In the genomic region with DNA sequence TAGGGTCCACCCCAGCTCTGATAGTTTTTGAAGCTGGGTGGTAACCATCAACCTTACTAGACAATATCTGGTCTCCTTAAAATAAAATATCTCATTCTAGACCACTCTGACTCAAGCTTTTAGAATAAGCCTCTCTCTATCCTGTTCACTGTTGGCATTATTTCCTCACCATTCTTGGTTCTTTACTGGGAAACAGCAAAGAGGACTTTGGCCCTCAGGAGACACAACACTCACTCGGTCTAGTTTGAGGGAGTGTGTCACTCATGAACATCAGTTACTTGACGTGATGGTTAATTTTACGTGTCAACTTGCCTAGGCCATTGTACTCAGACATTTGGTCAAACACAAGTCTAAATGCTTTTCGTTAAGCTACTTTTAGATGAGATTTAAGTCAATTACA, we compare ENCODE assay signal across 26 cellular contexts.
DNase-seq lines count a peak whose midpoint lies in the region; ATAC-seq, FAIRE-seq and TF ChIP-seq lines count a peak whose summit lies in the region.
"Had no signal": no experiment of that assay in that cellular context is flagged by ENCODE, and none has a peak within 500 bp of the region (broad histone marks: within the 10 kb centered on the region; RNA-seq: fewer than 3 reads in every experiment).

No MANE protein-coding gene starts in this region.

- H3K79me2 ChIP-seq in KMS-11 (ENCODE audit: insufficient read depth, low read depth) (no peaks in the 10 kb centered on the region), K562 (ENCODE audit: control insufficient read depth, insufficient read depth, low read length) (no peaks in the 10 kb centered on the region)

- H3K4me3 Mint-ChIP-seq in CD4-positive, CD25-positive, alpha-beta regulatory T cell, result peak overlapping the region in 3 of 4 donors; percentile 8 to 76 (median 65)
- H3K4me3 Mint-ChIP-seq in nephron (no peak overlapping the region), Caco-2 (ENCODE audit: unreplicated experiment) (no peak overlapping the region)
- H3K4me3 Mint-ChIP-seq in activated CD4-positive, alpha-beta memory T cell treated with anti-CD3 and anti-CD28 coated beads, Interleukin-2, amount 10 ng/mL, durations not matched to agents 7 days and 5 days, result no peak overlapping the region
- H3K4me3 Mint-ChIP-seq: CD4-positive, alpha-beta T cell; IgD-negative memory B cell had no signal

- ATAC-seq in CD4-positive, CD25-positive, alpha-beta regulatory T cell (ENCODE audit: low read depth in 2 of 2), result no peak
- ATAC-seq in K562, result no peak
- ATAC-seq: GM12878 had no signal

- peaks cover 50% of the 10 kb centered on the region for H3K4me1 ChIP-seq in CD4-positive, CD25-positive, alpha-beta regulatory T cell (ENCODE audit: control insufficient read depth, insufficient read depth, low read length, poor library complexity, severe bottlenecking)
- H3K4me1 ChIP-seq in KMS-11 (ENCODE audit: low read depth, poor library complexity, severe bottlenecking), result peaks cover 39% of the 10 kb centered on the region
- H3K4me1 ChIP-seq in K562 (replicated peaks in 1 of 2; ENCODE audit: control insufficient read depth in 2 of 2, insufficient read depth in 2 of 2, low read length in 2 of 2), result no peaks in the 10 kb centered on the region; a peak in 1 of 5 replicates
- H3K4me1 ChIP-seq in SJCRH30, result peaks cover 6% of the 10 kb centered on the region; the same call in 1 of the 2 replicates
- peaks cover 11% of the 10 kb centered on the region for H3K4me1 ChIP-seq in Caco-2
- peaks cover 0 to 10% of the 10 kb centered on the region in 2 donors for H3K4me1 ChIP-seq in right atrium auricular region
- H3K4me1 ChIP-seq: BLaER1 had no signal

- no peak overlapping the region for H3K4me3 ChIP-seq in CD4-positive, CD25-positive, alpha-beta regulatory T cell (ENCODE audit: low read depth, low read length)
- H3K4me3 ChIP-seq in KMS-11 (IDR thresholded peaks at IDR 0.05; ENCODE audit: insufficient read depth, low read depth, low read length), result no peak overlapping the region
- H3K4me3 ChIP-seq in K562, result no peak overlapping the region
- H3K4me3 ChIP-seq in SJCRH30, result no peak overlapping the region
- no peak overlapping the region for H3K4me3 ChIP-seq in Caco-2 (ENCODE audit: low read depth, low read length)
- H3K4me3 ChIP-seq in right atrium auricular region, result no peak overlapping the region
- H3K4me3 ChIP-seq: BLaER1, GM12878 had no signal

- H2AFZ ChIP-seq in KMS-11 (ENCODE audit: low read depth) (no peak overlapping the region), K562 (ENCODE audit: low read depth, low read length) (peak overlapping the region; percentile 15; the same call in 1 of the 2 replicates)

- TF ChIP-seq RAD21 in K562 (CRISPR knock-in tag; conservative IDR thresholded peaks at IDR 0.05 in 1 of 2, IDR thresholded peaks at IDR 0.05 in 1 of 2), result no peak

- intact Hi-C loops in K562 (cut with micrococcal nuclease) (no loop called here), Caco-2 (cut with micrococcal nuclease; ENCODE audit: unreplicated experiment) (no loop called here)

- in situ Hi-C loops in K562 (cut with MboI), result no loop called here

- no peaks in the 10 kb centered on the region for H3K27me3 ChIP-seq in CD4-positive, CD25-positive, alpha-beta regulatory T cell (ENCODE audit: control insufficient read depth, insufficient read depth, low read length)
- H3K27me3 ChIP-seq in KMS-11 (ENCODE audit: insufficient read depth, low read depth) (no peaks in the 10 kb centered on the region), K562 (ENCODE audit: control insufficient read depth in 2 of 2, insufficient read depth in 2 of 2, low read length in 2 of 2) (no peaks in the 10 kb centered on the region), SJCRH30 (no peaks in the 10 kb centered on the region), Caco-2 (replicated peaks; ENCODE audit: control insufficient read depth, insufficient read depth, low read length) (no peaks in the 10 kb centered on the region), right atrium auricular region (no peaks in the 10 kb centered on the region)
- H3K27me3 ChIP-seq: BLaER1 had no signal

- no peaks in the 10 kb centered on the region for H3K9me3 ChIP-seq in CD4-positive, CD25-positive, alpha-beta regulatory T cell (ENCODE audit: control insufficient read depth in 2 of 2, low read length in 2 of 2)
- H3K9me3 ChIP-seq in K562 (replicated peaks; ENCODE audit: control insufficient read depth, insufficient read depth, low read depth, low read length) (no peaks in the 10 kb centered on the region), SJCRH30 (replicated peaks) (no peaks in the 10 kb centered on the region), Caco-2 (no peaks in the 10 kb centered on the region), right atrium auricular region (no peaks in the 10 kb centered on the region)
- H3K9me3 ChIP-seq: BLaER1 had no signal

- no peak for TF ChIP-seq EP300 in K562 (IDR thresholded peaks at IDR 0.05; ENCODE audit: low read length)

- H4K20me1 ChIP-seq in KMS-11 (ENCODE audit: insufficient read depth), result no peaks in the 10 kb centered on the region
- H4K20me1 ChIP-seq in K562 (replicated peaks; ENCODE audit: control insufficient read depth, insufficient read depth, low read length), result no peaks in the 10 kb centered on the region
- H4K20me1 ChIP-seq: BLaER1 had no signal

- peaks cover 19% of the 10 kb centered on the region for H3K36me3 Mint-ChIP-seq in CD4-positive, CD25-positive, alpha-beta regulatory T cell
- H3K36me3 Mint-ChIP-seq in nephron (ENCODE audit: low read depth) (no peaks in the 10 kb centered on the region), Caco-2 (ENCODE audit: insufficient read depth, unreplicated experiment) (no peaks in the 10 kb centered on the region)
- H3K36me3 Mint-ChIP-seq in activated CD4-positive, alpha-beta memory T cell treated with anti-CD3 and anti-CD28 coated beads, Interleukin-2, amount 10 ng/mL, durations not matched to agents 7 days and 5 days (ENCODE audit: low read depth), result no peaks in the 10 kb centered on the region
- H3K36me3 Mint-ChIP-seq: IgD-negative memory B cell had no signal

- H3K27ac ChIP-seq in CD4-positive, CD25-positive, alpha-beta regulatory T cell (ENCODE audit: insufficient read depth, low read length, poor library complexity, severe bottlenecking), result no peak overlapping the region
- H3K27ac ChIP-seq in KMS-11, result no peak overlapping the region
- no peak overlapping the region for H3K27ac ChIP-seq in K562 (ENCODE audit: extremely low read depth, low read depth, low read length)
- no peak overlapping the region for H3K27ac ChIP-seq in SJCRH30
- H3K27ac ChIP-seq in right atrium auricular region, result no peak overlapping the region
- H3K27ac ChIP-seq: BLaER1 had no signal

- WGBS in K562 (ENCODE audit: insufficient coverage, low coverage, missing lambda C conversion rate), result 37% methylated on average over 4 of the region's 4 CpGs

- TF ChIP-seq CTCF in KMS-11 (conservative IDR thresholded peaks at IDR 0.05; ENCODE audit: low read depth, low read length), result no peak
- no peak for TF ChIP-seq CTCF in K562 (IDR thresholded peaks at IDR 0.05 in 2 of 3, conservative IDR thresholded peaks at IDR 0.05 in 1 of 3; ENCODE audit: insufficient read depth in 2 of 3, low read depth in 1 of 3, low read length in 3 of 3)
- TF ChIP-seq CTCF in nephron (IDR thresholded peaks at IDR 0.05; ENCODE audit: unreplicated experiment in 3 of 3), result no peak
- no peak for TF ChIP-seq CTCF in Caco-2 (IDR thresholded peaks at IDR 0.05; ENCODE audit: insufficient read depth in 1 of 2, low read depth in 1 of 2, low read length in 1 of 2, severe bottlenecking in 1 of 2, unreplicated experiment in 1 of 2)
- no peak for TF ChIP-seq CTCF in right atrium auricular region (IDR thresholded peaks at IDR 0.05)

- H3K4me2 ChIP-seq in KMS-11 (peak overlapping the region; percentile 82), K562 (ENCODE audit: insufficient read depth, low read length) (no peak overlapping the region)
- H3K4me2 ChIP-seq: BLaER1 had no signal

- peak overlapping the region in 2 of 3 donors; percentile 80 to 83 for H3K27ac Mint-ChIP-seq in CD4-positive, CD25-positive, alpha-beta regulatory T cell
- H3K27ac Mint-ChIP-seq in nephron, result peak overlapping the region in 2 of 3 experiments; percentile 95 to 97
- H3K27ac Mint-ChIP-seq in activated CD4-positive, alpha-beta memory T cell treated with anti-CD3 and anti-CD28 coated beads, Interleukin-2, amount 10 ng/mL, durations not matched to agents 7 days and 5 days, result no peak overlapping the region
- H3K27ac Mint-ChIP-seq in Caco-2 (ENCODE audit: unreplicated experiment), result no peak overlapping the region
- H3K27ac Mint-ChIP-seq: IgD-negative memory B cell had no signal

- DNase-seq in CD4-positive, CD25-positive, alpha-beta regulatory T cell, result no peak
- no peak for DNase-seq in K562 (ENCODE audit: extremely low read depth in 1 of 4, low spot score in 3 of 4)
- no peak for DNase-seq in activated CD4-positive, alpha-beta memory T cell treated with anti-CD3 and anti-CD28 coated beads, Interleukin-2, amount 10 ng/mL, durations not matched to agents 7 days and 5 days
- no peak for DNase-seq in SJCRH30
- no peak for DNase-seq in Caco-2
- no peak for DNase-seq in right atrium auricular region (ENCODE audit: low spot score)
- DNase-seq: CD4-positive, alpha-beta T cell; DMS53; EL; GDM1; HCEC 1CT; Karpas-422; NCI-H1092 treated with DMSO at 0.1 percent for 48 hours; NCI-H1436; NCI-H187; NCI-H524; NCI-H774; RPMI8226; SHP77 had no signal

- H3K4me1 Mint-ChIP-seq in CD4-positive, CD25-positive, alpha-beta regulatory T cell, result peaks cover 43 to 97% (median 65%) of the 10 kb centered on the region in 4 donors
- H3K4me1 Mint-ChIP-seq in nephron (peaks cover 37% of the 10 kb centered on the region), Caco-2 (ENCODE audit: low read depth, unreplicated experiment) (peaks cover 15% of the 10 kb centered on the region)
- H3K4me1 Mint-ChIP-seq in activated CD4-positive, alpha-beta memory T cell treated with anti-CD3 and anti-CD28 coated beads, Interleukin-2, amount 10 ng/mL, durations not matched to agents 7 days and 5 days, result peaks cover 38% of the 10 kb centered on the region

- H3K27me3 Mint-ChIP-seq in CD4-positive, CD25-positive, alpha-beta regulatory T cell, result no peaks in the 10 kb centered on the region
- H3K27me3 Mint-ChIP-seq in nephron (ENCODE audit: low read depth) (peaks cover 6% of the 10 kb centered on the region), Caco-2 (ENCODE audit: insufficient read depth, unreplicated experiment) (peaks cover 9% of the 10 kb centered on the region)
- no peaks in the 10 kb centered on the region for H3K27me3 Mint-ChIP-seq in activated CD4-positive, alpha-beta memory T cell treated with anti-CD3 and anti-CD28 coated beads, Interleukin-2, amount 10 ng/mL, durations not matched to agents 7 days and 5 days
- H3K27me3 Mint-ChIP-seq: CD4-positive, alpha-beta T cell; IgD-negative memory B cell had no signal

- CTCF ChIA-PET in K562 (lab: Yijun Ruan, JAX; ENCODE audit: low intra/inter-chr PET ratio), result no interaction called here
- CTCF ChIA-PET in activated CD4-positive, alpha-beta memory T cell treated with anti-CD3 and anti-CD28 coated beads, Interleukin-2, amount 10 ng/mL, durations not matched to agents 7 days and 5 days (lab: Charles Lee), result interaction anchor here (1.6 to 3.0 kb wide), 2 partner anchors 27 to 527 kb away, joined by 5 to 12 read pairs; no protein-coding TSS in a partner anchor
- CTCF ChIA-PET in Caco-2 (lab: Charles Lee), result no interaction called here

- H3K9me1 ChIP-seq in K562 (ENCODE audit: control insufficient read depth, insufficient read depth, low read length), result no peaks in the 10 kb centered on the region

- peaks cover 0 to 9% (median 1%) of the 10 kb centered on the region in 7 donors for H3K9me3 Mint-ChIP-seq in CD4-positive, CD25-positive, alpha-beta regulatory T cell
- H3K9me3 Mint-ChIP-seq in nephron (no peaks in the 10 kb centered on the region), Caco-2 (ENCODE audit: unreplicated experiment) (no peaks in the 10 kb centered on the region)
- H3K9me3 Mint-ChIP-seq in activated CD4-positive, alpha-beta memory T cell treated with anti-CD3 and anti-CD28 coated beads, Interleukin-2, amount 10 ng/mL, durations not matched to agents 7 days and 5 days, result no peaks in the 10 kb centered on the region
- H3K9me3 Mint-ChIP-seq: CD4-positive, alpha-beta T cell had no signal

- no TSS peak for BruUV-seq in K562 (replicated peaks; lab: Mats Ljungman, UMichigan)
- no TSS peak for BruUV-seq in Caco-2 (replicated peaks; lab: Mats Ljungman, UMichigan)

- no peak overlapping the region for H3K9ac ChIP-seq in KMS-11
- H3K9ac ChIP-seq in K562 (ENCODE audit: insufficient read depth in 1 of 2, low read depth in 2 of 2, low read length in 2 of 2), result no peak overlapping the region
- H3K9ac ChIP-seq: BLaER1 had no signal

- POLR2A ChIA-PET in K562 (lab: Yijun Ruan, JAX) (interaction anchor here (0.5 to 0.8 kb wide), 2 partner anchors 32 to 705 kb away, joined by 3 read pairs; no protein-coding TSS in a partner anchor), Caco-2 (lab: Charles Lee) (no interaction called here)
- POLR2A ChIA-PET in activated CD4-positive, alpha-beta memory T cell treated with anti-CD3 and anti-CD28 coated beads, Interleukin-2, amount 10 ng/mL, durations not matched to agents 7 days and 5 days (lab: Charles Lee), result no interaction called here

- FAIRE-seq in K562 (lab: Jason Lieb, UNC), result no peak
- FAIRE-seq: A204.1, GM12878, H1 had no signal

- no peaks in the 10 kb centered on the region for H3K36me3 ChIP-seq in CD4-positive, CD25-positive, alpha-beta regulatory T cell (ENCODE audit: control insufficient read depth, insufficient read depth, low read length)
- H3K36me3 ChIP-seq in KMS-11 (ENCODE audit: insufficient read depth) (no peaks in the 10 kb centered on the region), K562 (ENCODE audit: control insufficient read depth, insufficient read depth, low read length) (no peaks in the 10 kb centered on the region), SJCRH30 (no peaks in the 10 kb centered on the region), Caco-2 (ENCODE audit: control insufficient read depth, insufficient read depth, low read length) (no peaks in the 10 kb centered on the region), right atrium auricular region (no peaks in the 10 kb centered on the region)
- H3K36me3 ChIP-seq: BLaER1 had no signal

- TF ChIP-seq POLR2A in K562 (conservative IDR thresholded peaks at IDR 0.05), result no peak

Comparison
In these comparisons a context has a peak if more than half of its experiments do, and no peak if none do; other contexts are left out.
1. H3K27ac Mint-ChIP-seq: peak in CD4-positive, CD25-positive, alpha-beta regulatory T cell (2 of 3) and nephron (2 of 3); none in activated CD4-positive, alpha-beta memory T cell treated with anti-CD3 and anti-CD28 coated beads, Interleukin-2, amount 10 ng/mL, durations not matched to agents 7 days and 5 days (single experiment) and Caco-2 (single experiment).
2. H3K4me3 Mint-ChIP-seq: peak in CD4-positive, CD25-positive, alpha-beta regulatory T cell (3 of 4); none in nephron (0 of 3), activated CD4-positive, alpha-beta memory T cell treated with anti-CD3 and anti-CD28 coated beads, Interleukin-2, amount 10 ng/mL, durations not matched to agents 7 days and 5 days (single experiment) and Caco-2 (single experiment).